Comparison of ENCODE assay signal across 17 cellular contexts in genomic region chr6:157555795-157556645, GRCh38.
DNase-seq lines count a peak whose midpoint lies in the region; ATAC-seq and TF ChIP-seq lines count a peak whose summit lies in the region.
"Had no signal": no experiment of that assay in that cellular context is flagged by ENCODE, and none has a peak within 500 bp of the region (broad histone marks: within the 10 kb centered on the region; RNA-seq: fewer than 3 reads in every experiment).

No MANE protein-coding gene starts in this region.

- H3K27me3 ChIP-seq in GM23338 (ENCODE audit: insufficient read depth) (no peaks in the 10 kb centered on the region), Panc1 (ENCODE audit: control insufficient read depth, insufficient read depth, low read length) (no peaks in the 10 kb centered on the region)
- H3K27me3 ChIP-seq: gastroesophageal sphincter had no signal

- H3K9me2 ChIP-seq in GM23338 (ENCODE audit: insufficient read depth), result peaks cover 3% of the 10 kb centered on the region
- H3K9me2 ChIP-seq: SK-N-SH had no signal

- peak overlapping the region; percentile 66; the same call in 1 of the 2 replicates for H2AFZ ChIP-seq in GM23338
- H2AFZ ChIP-seq: PC-9 had no signal

- TF ChIP-seq CTCF in GM23338 (conservative IDR thresholded peaks at IDR 0.05; ENCODE audit: low read depth in 2 of 2) (no peak), Panc1 (IDR thresholded peaks at IDR 0.05) (no peak), progenitor cell of endocrine pancreas (IDR thresholded peaks at IDR 0.05; ENCODE audit: unreplicated experiment) (no peak)

- POLR2A ChIA-PET in Panc1 (lab: Charles Lee), result no interaction called here

- peaks cover 14% of the 10 kb centered on the region for H3F3A ChIP-seq in GM23338 (replicated peaks; ENCODE audit: low read depth)

- H3K4me3 ChIP-seq in GM23338 (no peak overlapping the region), Panc1 (ENCODE audit: low read depth in 2 of 2, low read length in 2 of 2) (no peak overlapping the region)
- H3K4me3 ChIP-seq: gastroesophageal sphincter, PC-9, thoracic aorta had no signal

- H3K27me3 Mint-ChIP-seq in GM23338 (ENCODE audit: insufficient read depth, low read depth, poor library complexity) (peaks cover 6% of the 10 kb centered on the region), immature natural killer cell (ENCODE audit: low read depth in 3 of 3) (peaks cover 3 to 8% (median 4%) of the 10 kb centered on the region in 3 donors), progenitor cell of endocrine pancreas (peaks cover 8% of the 10 kb centered on the region)

- H3K36me3 Mint-ChIP-seq in GM23338 (ENCODE audit: low read depth) (no peaks in the 10 kb centered on the region), immature natural killer cell (peaks cover 0 to 10% (median 4%) of the 10 kb centered on the region in 3 donors), progenitor cell of endocrine pancreas (ENCODE audit: insufficient read depth) (no peaks in the 10 kb centered on the region)

- H3K79me2 ChIP-seq in GM23338 (replicated peaks; ENCODE audit: insufficient read depth), result no peaks in the 10 kb centered on the region

- no peak for TF ChIP-seq POLR2A in GM18505 (IDR thresholded peaks at IDR 0.05; ENCODE audit: borderline replicate concordance, extremely low read depth, insufficient read depth, insufficient read length)

- no peak overlapping the region for H3K27ac ChIP-seq in GM23338 (ENCODE audit: low read depth)
- no peak overlapping the region for H3K27ac ChIP-seq in Panc1 (ENCODE audit: low read length)
- H3K27ac ChIP-seq: epithelial cell of prostate, gastroesophageal sphincter, PC-9, thoracic aorta had no signal

- intact Hi-C loops in Panc1 (cut with micrococcal nuclease; ENCODE audit: unreplicated experiment) (no loop called here), Right ventricle myocardium inferior (cut with DNase I) (no loop called here)

- H3K9me3 ChIP-seq in Panc1 (ENCODE audit: control insufficient read depth, insufficient read depth, low read depth, low read length), result no peaks in the 10 kb centered on the region
- H3K9me3 ChIP-seq: gastroesophageal sphincter, SK-N-SH, thoracic aorta had no signal

- CTCF ChIA-PET in Panc1 (lab: Charles Lee), result no interaction called here

- H3K9me3 Mint-ChIP-seq in GM23338 (no peaks in the 10 kb centered on the region; the same call in 2 of the 3 replicates), immature natural killer cell (peaks cover 0 to 3% (median 0%) of the 10 kb centered on the region in 6 donors), progenitor cell of endocrine pancreas (ENCODE audit: low read depth) (no peaks in the 10 kb centered on the region)

- no peak overlapping the region for H3K4me2 ChIP-seq in GM23338
- H3K4me2 ChIP-seq: PC-9, SK-N-SH had no signal

- H3K36me3 ChIP-seq in GM23338 (ENCODE audit: insufficient read depth) (no peaks in the 10 kb centered on the region), Panc1 (ENCODE audit: control insufficient read depth, insufficient read depth, low read length) (no peaks in the 10 kb centered on the region)
- H3K36me3 ChIP-seq: gastroesophageal sphincter, thoracic aorta had no signal

- no peak overlapping the region for H3K4me3 Mint-ChIP-seq in GM23338
- peak overlapping the region in 4 of 5 donors; percentile 23 to 63 (median 53) for H3K4me3 Mint-ChIP-seq in immature natural killer cell
- H3K4me3 Mint-ChIP-seq in progenitor cell of endocrine pancreas (ENCODE audit: low read depth), result no peak overlapping the region

- DNase-seq in GM23338 (ENCODE audit: low spot score) (no peak), Panc1 (ENCODE audit: low read depth, low spot score) (no peak), immature natural killer cell (no peak), progenitor cell of endocrine pancreas (ENCODE audit: low spot score, unreplicated experiment) (no peak), Right ventricle myocardium inferior (ENCODE audit: missing footprints) (no peak)
- DNase-seq: activated naive CD4-positive, alpha-beta T cell; NCI-H1694 treated with DMSO at 0.1 percent for 48 hours; NCI-H526; PC-9; SK-N-SH; small intestine; T-helper 9 cell had no signal

- ATAC-seq in GM23338 (no peak), Panc1 (peak; percentile 12; the same call in 1 of the 2 replicates), Right ventricle myocardium inferior (no peak), HG02798 (IDR thresholded peaks at IDR 0.05; ENCODE audit: poor library complexity, unreplicated experiment) (no peak), GM18505 (IDR thresholded peaks at IDR 0.05; ENCODE audit: unreplicated experiment) (no peak)
- ATAC-seq: gastroesophageal sphincter had no signal

- H4K20me1 ChIP-seq in GM23338 (replicated peaks; ENCODE audit: insufficient read depth), result no peaks in the 10 kb centered on the region

- no TSS peak for BruUV-seq in Panc1 (replicated peaks; lab: Mats Ljungman, UMichigan)

- in situ Hi-C loops in Panc1 (cut with HindIII; ENCODE audit: low pct_unique_long_range_greater_than_20kb, low sequenced_read_pairs), result no loop called here

- H3K4me1 ChIP-seq in GM23338 (ENCODE audit: insufficient read depth) (peaks cover 38% of the 10 kb centered on the region), Panc1 (ENCODE audit: control insufficient read depth, insufficient read depth, low read length) (peaks cover 4% of the 10 kb centered on the region; the same call in 1 of the 2 replicates)
- H3K4me1 ChIP-seq: gastroesophageal sphincter had no signal

- peaks cover 60% of the 10 kb centered on the region for H3K4me1 Mint-ChIP-seq in GM23338
- H3K4me1 Mint-ChIP-seq in immature natural killer cell, result peaks cover 56 to 64% of the 10 kb centered on the region in 2 donors
- H3K4me1 Mint-ChIP-seq in progenitor cell of endocrine pancreas (ENCODE audit: low read depth), result peaks cover 19% of the 10 kb centered on the region

- H3K27ac Mint-ChIP-seq in GM23338 (peak overlapping the region; percentile 11; the same call in 1 of the 2 replicates), immature natural killer cell (peak overlapping the region in 1 of 6 donors; percentile 26), progenitor cell of endocrine pancreas (peak overlapping the region; percentile 53)

TF ChIP-seq in GM23338, 12 proteins besides CTCF, POLR2A, EP300 and RAD21:
- TF ChIP-seq, protein P1, sequence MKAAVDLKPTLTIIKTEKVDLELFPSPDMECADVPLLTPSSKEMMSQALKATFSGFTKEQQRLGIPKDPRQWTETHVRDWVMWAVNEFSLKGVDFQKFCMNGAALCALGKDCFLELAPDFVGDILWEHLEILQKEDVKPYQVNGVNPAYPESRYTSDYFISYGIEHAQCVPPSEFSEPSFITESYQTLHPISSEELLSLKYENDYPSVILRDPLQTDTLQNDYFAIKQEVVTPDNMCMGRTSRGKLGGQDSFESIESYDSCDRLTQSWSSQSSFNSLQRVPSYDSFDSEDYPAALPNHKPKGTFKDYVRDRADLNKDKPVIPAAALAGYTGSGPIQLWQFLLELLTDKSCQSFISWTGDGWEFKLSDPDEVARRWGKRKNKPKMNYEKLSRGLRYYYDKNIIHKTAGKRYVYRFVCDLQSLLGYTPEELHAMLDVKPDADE (IDR thresholded peaks at IDR 0.05), result no peak

Comparison
In these comparisons a context has a peak if more than half of its experiments do, and no peak if none do; other contexts are left out.
1. H3K4me3 Mint-ChIP-seq: peak in immature natural killer cell (4 of 5); none in GM23338 (single experiment) and progenitor cell of endocrine pancreas (single experiment).